Comparison of ENCODE assay signal across 2 cellular contexts in the genomic region with DNA sequence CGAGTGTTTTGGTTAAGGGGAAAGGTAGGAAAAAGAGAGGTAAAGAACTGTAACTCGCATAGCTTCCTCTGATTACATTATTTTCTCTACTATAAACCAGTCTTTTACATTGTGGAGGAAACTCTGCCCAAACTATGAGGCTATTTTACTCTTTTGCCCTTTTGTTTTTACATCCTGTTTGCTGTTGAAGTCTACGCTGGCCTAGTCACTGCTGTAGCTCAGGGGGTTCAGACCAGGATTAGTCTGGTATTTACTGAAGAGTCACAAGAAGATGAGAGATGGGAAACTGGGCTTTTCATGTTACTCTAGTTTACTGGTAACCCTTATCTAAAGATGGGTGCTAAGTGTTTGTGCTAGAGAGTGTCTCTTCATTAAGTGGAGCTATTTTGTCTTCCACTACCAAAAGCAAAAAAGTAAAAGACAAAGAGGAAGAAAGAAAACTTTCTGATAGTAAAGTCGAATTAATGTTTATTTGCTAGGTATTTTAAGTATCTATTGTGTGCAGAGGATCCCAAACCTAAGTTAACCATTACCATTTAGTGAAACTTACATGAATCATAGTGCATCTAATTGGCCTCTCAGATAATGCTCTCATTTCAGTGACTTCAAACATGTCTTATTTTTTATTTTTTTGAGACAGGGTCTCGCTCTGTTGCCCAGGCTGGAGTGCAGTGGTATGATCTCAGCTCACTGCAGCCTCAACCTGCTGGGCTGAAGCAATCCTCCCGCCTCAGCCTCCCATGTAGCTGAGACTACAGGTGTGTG.
TF ChIP-seq lines count a peak whose summit lies in the region.

No MANE protein-coding gene starts in this region.

TF ChIP-seq in SK-N-SH, 30 proteins besides CTCF, POLR2A, EP300 and RAD21:
- no peak for TF ChIP-seq JUND (IDR thresholded peaks at IDR 0.05)
- no peak for TF ChIP-seq FOXM1 (IDR thresholded peaks at IDR 0.05; ENCODE audit: low read depth)

TF ChIP-seq in SK-N-SH treated with all-trans-retinoic acid at 6 μM for 48 hours, 23 proteins besides CTCF, POLR2A, EP300 and RAD21:
- TF ChIP-seq SNAI2 (CRISPR knock-in tag; IDR thresholded peaks at IDR 0.05) (no peak), ISL1 (CRISPR knock-in tag; IDR thresholded peaks at IDR 0.05) (no peak), ZC3H10 (CRISPR knock-in tag; IDR thresholded peaks at IDR 0.05) (no peak), RARB (CRISPR knock-in tag; IDR thresholded peaks at IDR 0.05) (no peak), ZFP3 (CRISPR knock-in tag; IDR thresholded peaks at IDR 0.05) (no peak), ZNF565 (CRISPR knock-in tag; conservative IDR thresholded peaks at IDR 0.05; ENCODE audit: low read depth) (no peak), OSR1 (CRISPR knock-in tag; IDR thresholded peaks at IDR 0.05) (no peak), TOX (CRISPR knock-in tag; IDR thresholded peaks at IDR 0.05; ENCODE audit: borderline replicate concordance) (no peak), ZNF8 (CRISPR knock-in tag; IDR thresholded peaks at IDR 0.05) (no peak)
- TF ChIP-seq, protein P1, sequence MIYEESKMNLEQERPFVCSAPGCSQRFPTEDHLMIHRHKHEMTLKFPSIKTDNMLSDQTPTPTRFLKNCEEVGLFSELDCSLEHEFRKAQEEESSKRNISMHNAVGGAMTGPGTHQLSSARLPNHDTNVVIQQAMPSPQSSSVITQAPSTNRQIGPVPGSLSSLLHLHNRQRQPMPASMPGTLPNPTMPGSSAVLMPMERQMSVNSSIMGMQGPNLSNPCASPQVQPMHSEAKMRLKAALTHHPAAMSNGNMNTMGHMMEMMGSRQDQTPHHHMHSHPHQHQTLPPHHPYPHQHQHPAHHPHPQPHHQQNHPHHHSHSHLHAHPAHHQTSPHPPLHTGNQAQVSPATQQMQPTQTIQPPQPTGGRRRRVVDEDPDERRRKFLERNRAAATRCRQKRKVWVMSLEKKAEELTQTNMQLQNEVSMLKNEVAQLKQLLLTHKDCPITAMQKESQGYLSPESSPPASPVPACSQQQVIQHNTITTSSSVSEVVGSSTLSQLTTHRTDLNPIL (CRISPR knock-in tag; IDR thresholded peaks at IDR 0.05; ENCODE audit: low read depth) = no peak
- TF ChIP-seq, protein P2, sequence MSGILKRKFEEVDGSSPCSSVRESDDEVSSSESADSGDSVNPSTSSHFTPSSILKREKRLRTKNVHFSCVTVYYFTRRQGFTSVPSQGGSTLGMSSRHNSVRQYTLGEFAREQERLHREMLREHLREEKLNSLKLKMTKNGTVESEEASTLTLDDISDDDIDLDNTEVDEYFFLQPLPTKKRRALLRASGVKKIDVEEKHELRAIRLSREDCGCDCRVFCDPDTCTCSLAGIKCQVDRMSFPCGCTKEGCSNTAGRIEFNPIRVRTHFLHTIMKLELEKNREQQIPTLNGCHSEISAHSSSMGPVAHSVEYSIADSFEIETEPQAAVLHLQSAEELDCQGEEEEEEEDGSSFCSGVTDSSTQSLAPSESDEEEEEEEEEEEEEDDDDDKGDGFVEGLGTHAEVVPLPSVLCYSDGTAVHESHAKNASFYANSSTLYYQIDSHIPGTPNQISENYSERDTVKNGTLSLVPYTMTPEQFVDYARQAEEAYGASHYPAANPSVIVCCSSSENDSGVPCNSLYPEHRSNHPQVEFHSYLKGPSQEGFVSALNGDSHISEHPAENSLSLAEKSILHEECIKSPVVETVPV (CRISPR knock-in tag; IDR thresholded peaks at IDR 0.05) = no peak
